ENCODE assay signal across 8 cellular contexts in genomic region chr17:47970725-47971511, GRCh38. TPM values are rescaled to one million over a fixed set of nuclear protein-coding genes. Genes with fewer than 3 reads are reported as not detected.
A peak's percentile ranks its signal among the peaks of the same experiment; 100 is the strongest.
DNase-seq lines count a peak whose midpoint lies in the region; ATAC-seq, FAIRE-seq and TF ChIP-seq lines count a peak whose summit lies in the region.

A gene with protein sequence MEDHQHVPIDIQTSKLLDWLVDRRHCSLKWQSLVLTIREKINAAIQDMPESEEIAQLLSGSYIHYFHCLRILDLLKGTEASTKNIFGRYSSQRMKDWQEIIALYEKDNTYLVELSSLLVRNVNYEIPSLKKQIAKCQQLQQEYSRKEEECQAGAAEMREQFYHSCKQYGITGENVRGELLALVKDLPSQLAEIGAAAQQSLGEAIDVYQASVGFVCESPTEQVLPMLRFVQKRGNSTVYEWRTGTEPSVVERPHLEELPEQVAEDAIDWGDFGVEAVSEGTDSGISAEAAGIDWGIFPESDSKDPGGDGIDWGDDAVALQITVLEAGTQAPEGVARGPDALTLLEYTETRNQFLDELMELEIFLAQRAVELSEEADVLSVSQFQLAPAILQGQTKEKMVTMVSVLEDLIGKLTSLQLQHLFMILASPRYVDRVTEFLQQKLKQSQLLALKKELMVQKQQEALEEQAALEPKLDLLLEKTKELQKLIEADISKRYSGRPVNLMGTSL (plus strand): TSS chr17:47971113. CDS start chr17:47971147, 34 bp downstream.

- FAIRE-seq in D721Med (lab: Jason Lieb, UNC) (no peak), endothelial cell of umbilical vein (lab: Jason Lieb, UNC) (peak; percentile 100)

- H3K9me3 ChIP-seq in OCI-LY3 (ENCODE audit: insufficient read depth, low read length) = no peaks in the 10 kb centered on the region
- H3K9me3 ChIP-seq in endothelial cell of umbilical vein (replicated peaks; ENCODE audit: control insufficient read depth, insufficient read depth, low read length) = no peaks in the 10 kb centered on the region

- ATAC-seq in GM21447 (IDR thresholded peaks at IDR 0.05; ENCODE audit: unreplicated experiment) = peak; percentile 96

- H2AFZ ChIP-seq in OCI-LY3 (ENCODE audit: low read depth, low read length) = peak within 1 kb of the TSS; percentile 89
- peak within 1 kb of the TSS; percentile 93 for H2AFZ ChIP-seq in endothelial cell of umbilical vein (ENCODE audit: low read depth, low read length)

- H3K36me3 ChIP-seq in OCI-LY3 (replicated peaks; ENCODE audit: low read depth, low read length) (peaks cover 21% of the 10 kb centered on the region), endothelial cell of umbilical vein (ENCODE audit: control insufficient read depth in 2 of 2, extremely low read depth in 1 of 2, insufficient read depth in 2 of 2, low read length in 2 of 2) (peaks cover 0 to 15% of the 10 kb centered on the region in 2 experiments)

- H3K4me3 ChIP-seq in OCI-LY3 (ENCODE audit: low read length) (peak within 1 kb of the TSS; percentile 93), endothelial cell of umbilical vein (replicated peaks in 1 of 3; ENCODE audit: insufficient read depth in 1 of 3, low read depth in 1 of 3, low read length in 3 of 3) (peak within 1 kb of the TSS; percentile 9 to 86 (median 55))

- H3K27ac ChIP-seq in OCI-LY3 (ENCODE audit: low read length) (peak within 1 kb of the TSS; percentile 45), endothelial cell of umbilical vein (ENCODE audit: insufficient read depth, low read depth, low read length) (peak within 1 kb of the TSS; percentile 48)

- H3K9me1 ChIP-seq in endothelial cell of umbilical vein (replicated peaks; ENCODE audit: control insufficient read depth, extremely low read depth, insufficient read depth, low read length) = no peaks in the 10 kb centered on the region

- intact Hi-C loops in endothelial cell of umbilical vein (cut with micrococcal nuclease) = loop anchor here (1.0 kb wide), 3 partner anchors 22 to 130 kb away; partner anchors contain the start of genes SCRN2 and SP2

- H3K27me3 ChIP-seq in OCI-LY3 (ENCODE audit: low read depth, low read length) (no peaks in the 10 kb centered on the region), endothelial cell of umbilical vein (ENCODE audit: control insufficient read depth in 2 of 2, insufficient read depth in 2 of 2, low read length in 2 of 2) (no peaks in the 10 kb centered on the region)

- peaks cover 18% of the 10 kb centered on the region for H3K79me2 ChIP-seq in OCI-LY3 (ENCODE audit: low read length)
- H3K79me2 ChIP-seq in endothelial cell of umbilical vein (ENCODE audit: control insufficient read depth, insufficient read depth, low read length) = no peaks in the 10 kb centered on the region

- peak; percentile 81 for TF ChIP-seq POLR2A in endothelial cell of umbilical vein (IDR thresholded peaks at IDR 0.05; ENCODE audit: low read depth, low read length)

- H3K9ac ChIP-seq in OCI-LY3 (ENCODE audit: low read length) (peak within 1 kb of the TSS; percentile 91), endothelial cell of umbilical vein (replicated peaks; ENCODE audit: extremely low read depth, insufficient read depth, low read length) (peak within 1 kb of the TSS; percentile 54)

- H3K4me1 ChIP-seq in OCI-LY3 (ENCODE audit: low read length) (peaks cover 17% of the 10 kb centered on the region), endothelial cell of umbilical vein (ENCODE audit: control insufficient read depth, extremely low read depth, insufficient read depth, low read length) (peaks cover 6% of the 10 kb centered on the region)

- CTCF ChIA-PET in endothelial cell of umbilical vein (lab: Charles Lee) = interaction anchor here (0.5 to 15.7 kb wide), 30 partner anchors 8 to 1340 kb away, joined by 3 to 469 read pairs (median 4); partner anchors contain the start of genes CBX1, PNPO, PRR15L and SCRN2

- H3K4me2 ChIP-seq in OCI-LY3 (ENCODE audit: low read length) (peak within 1 kb of the TSS; percentile 96), endothelial cell of umbilical vein (ENCODE audit: insufficient read depth, low read length) (peak within 1 kb of the TSS; percentile 69)

- POLR2A ChIA-PET in endothelial cell of umbilical vein (lab: Charles Lee) = interaction anchor here (1.2 kb wide), 1 partner anchor 48 kb away, joined by 3 read pairs; no protein-coding TSS in a partner anchor

- peak; percentile 80 for TF ChIP-seq CTCF in D721Med (IDR thresholded peaks at IDR 0.05; ENCODE audit: insufficient read depth, missing control alignments)
- peak; percentile 67 for TF ChIP-seq CTCF in OCI-LY3 (IDR thresholded peaks at IDR 0.05; ENCODE audit: low read depth, low read length)
- peak; percentile 97 to 99 for TF ChIP-seq CTCF in endothelial cell of umbilical vein (IDR thresholded peaks at IDR 0.05; ENCODE audit: extremely low read depth in 1 of 2, insufficient read depth in 1 of 2, low read depth in 1 of 2, low read length in 2 of 2)

- H4K20me1 ChIP-seq in OCI-LY3 (ENCODE audit: insufficient read depth, low read length) = no peaks in the 10 kb centered on the region
- no peaks in the 10 kb centered on the region for H4K20me1 ChIP-seq in endothelial cell of umbilical vein (replicated peaks; ENCODE audit: control insufficient read depth, extremely low read depth, insufficient read depth, low read length)

- TSS peak; percentile 68 for BruUV-seq in endothelial cell of umbilical vein (replicated peaks; lab: Mats Ljungman, UMichigan)

- dilution Hi-C loops in endothelial cell of umbilical vein (cut with MboI; ENCODE audit: extremely low pct_ligation_motif_present, low sequenced_read_pairs) = no loop called here

- DNase-seq in D721Med (ENCODE audit: insufficient read length, low spot score) (peak; percentile 82), HuH-7 (ENCODE audit: low spot score) (peak; percentile 96), activated T-cell treated with anti-CD3 and anti-CD28 coated beads for 1 hour (ENCODE audit: low read depth) (peak; percentile 98), endothelial cell of umbilical vein (ENCODE audit: low read depth, low spot score) (peak; percentile 100), middle frontal gyrus (ENCODE audit: extremely low spot score, low spot score) (peak; percentile 99)
- DNase-seq in stimulated activated CD8-positive, alpha-beta memory T cell treated with anti-CD3 and anti-CD28 coated beads, Interleukin-4, amount 100 ng/mL, for 1 hour (ENCODE audit: low read depth in 2 of 2, low spot score in 1 of 2) = peak; percentile 96 to 98

TF ChIP-seq in endothelial cell of umbilical vein, 7 proteins besides CTCF, POLR2A, EP300 and RAD21:
- no peak for TF ChIP-seq FOS (IDR thresholded peaks at IDR 0.05; ENCODE audit: borderline replicate concordance, insufficient read depth, low read length)
- TF ChIP-seq MAX (IDR thresholded peaks at IDR 0.05; ENCODE audit: insufficient read depth, insufficient read length) = peak; percentile 72
- peak; percentile 87 for TF ChIP-seq POLR2AphosphoS5 (IDR thresholded peaks at IDR 0.05; ENCODE audit: insufficient read depth, low read depth, low read length)
- TF ChIP-seq MYC (IDR thresholded peaks at IDR 0.05; ENCODE audit: low read depth, low read length) = peak; percentile 53

RNA-seq across cellular contexts. Expression of the gene that starts here (rescaled TPM):
- total RNA-seq in endothelial cell of umbilical vein = 109 and 122 TPM in 2 replicates
- polyA plus RNA-seq in endothelial cell of umbilical vein = 128 and 139 TPM in 2 replicates
- polyA plus RNA-seq in endothelial cell of umbilical vein (2011; cell fraction: cytosol; rRNA removed) = 74.8 and 79.0 TPM in 2 replicates
- 1,121 and 1,379 TPM in 2 replicates for polyA plus RNA-seq in endothelial cell of umbilical vein (2011; cell fraction: nucleus; rRNA removed)
- polyA plus RNA-seq in endothelial cell of umbilical vein (2012) = 88.3 and 108 TPM in 2 replicates
- 156 and 174 TPM in 2 replicates for polyA minus RNA-seq in endothelial cell of umbilical vein
- 29.1 TPM for polyA minus RNA-seq in endothelial cell of umbilical vein (2011; cell fraction: cytosol; rRNA and poly(A)+ RNA removed)
- polyA minus RNA-seq in endothelial cell of umbilical vein (2011; cell fraction: nucleus; rRNA and poly(A)+ RNA removed) = 114 and 116 TPM in 2 replicates

Comparison
In these comparisons a context has a peak if more than half of its experiments do, and no peak if none do; other contexts are left out.
1. Peak in every context shown above with its lines: DNase-seq, ATAC-seq, H3K4me3 ChIP-seq and H3K27ac ChIP-seq.